ENCODE assay signal across 9 cellular contexts in the genomic region with DNA sequence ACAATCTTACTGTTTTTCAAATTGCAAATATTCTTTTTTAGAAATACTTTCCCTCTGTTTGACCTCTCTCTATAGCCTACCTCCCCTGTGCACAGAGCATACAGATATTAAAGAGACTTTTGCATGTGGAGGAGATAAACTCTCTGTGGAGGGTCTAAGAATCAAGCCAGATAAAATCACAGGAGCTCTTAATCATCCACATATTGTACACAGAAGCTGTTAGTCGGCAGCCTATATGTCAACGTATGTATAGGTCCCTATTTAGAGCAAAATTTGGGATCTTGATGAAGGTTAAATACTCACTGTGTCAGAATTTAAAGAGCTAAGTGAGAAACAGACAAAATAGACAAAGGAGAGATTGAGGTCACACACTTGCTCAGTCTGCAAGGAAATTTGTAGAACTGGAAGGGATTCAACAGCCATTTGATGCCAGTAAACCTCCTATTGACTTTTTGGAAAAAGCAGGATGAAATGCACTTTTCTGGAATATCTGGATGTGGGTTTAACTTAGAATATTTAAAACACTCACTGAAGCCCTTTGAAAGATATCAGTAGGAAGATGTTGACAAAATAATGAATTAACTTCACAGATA. TPM values are rescaled to one million over a fixed set of nuclear protein-coding genes. Genes with fewer than 3 reads are reported as not detected.
DNase-seq lines count a peak whose midpoint lies in the region; ATAC-seq and TF ChIP-seq lines count a peak whose summit lies in the region.
"Had no signal": no experiment of that assay in that cellular context is flagged by ENCODE, and none has a peak within 500 bp of the region (broad histone marks: within the 10 kb centered on the region; RNA-seq: fewer than 3 reads in every experiment).

No MANE protein-coding gene starts in this region.

- DNase-seq in SK-N-SH = no peak
- no peak for DNase-seq in activated T-helper 2 cell treated with anti-CD3 and anti-CD28 coated beads, Interferon-gamma antibody, Interleukin-2, Interleukin-4, amounts not matched to agents 10 μg/mL and 5 μg/mL and 100 μg/mL, durations not matched to agents 14 hours and 24 hours and 36 hours (ENCODE audit: low spot score)
- DNase-seq in iris pigment epithelial cell (ENCODE audit: low read depth) = peak; percentile 27
- peak in 1 of 49 donors; percentile 14 for DNase-seq in substantia nigra (lab: John Stamatoyannopoulos, UW)
- no peak for DNase-seq in stimulated activated CD4-positive, alpha-beta T cell treated with anti-CD3 and anti-CD28 coated beads, Interleukin-12 subunit alpha, Interleukin-12 subunit beta, amount 100 ng/mL, for 4 hours
- no peak for DNase-seq in activated CD8-positive, alpha-beta memory T cell treated with anti-CD3 and anti-CD28 coated beads, Interleukin-2, amount 50 U/mL, for 4 hours
- no peak for DNase-seq in glomerular visceral epithelial cell (ENCODE audit: extremely low spot score)
- DNase-seq: stimulated activated CD4-positive, alpha-beta T cell treated with anti-CD3 and anti-CD28 coated beads, Interleukin-4, amount 100 ng/mL, for 1 hour had no signal

- no peak for TF ChIP-seq CTCF in SK-N-SH (IDR thresholded peaks at IDR 0.05)

- H3K27me3 Mint-ChIP-seq in activated T-helper 2 cell treated with anti-CD3 and anti-CD28 coated beads, Interferon-gamma antibody, Interleukin-2, Interleukin-4, amounts not matched to agents 10 μg/mL and 5 μg/mL and 100 μg/mL, durations not matched to agents 14 hours and 24 hours and 36 hours (ENCODE audit: low read depth) = peaks cover 2% of the 10 kb centered on the region

- peaks cover 4% of the 10 kb centered on the region for H3K36me3 Mint-ChIP-seq in activated T-helper 2 cell treated with anti-CD3 and anti-CD28 coated beads, Interferon-gamma antibody, Interleukin-2, Interleukin-4, amounts not matched to agents 10 μg/mL and 5 μg/mL and 100 μg/mL, durations not matched to agents 14 hours and 24 hours and 36 hours (ENCODE audit: low read depth)

- H3K27ac ChIP-seq in SK-N-SH (ENCODE audit: low read depth in 2 of 2, low read length in 1 of 2) = peak overlapping the region; percentile 100
- H3K27ac ChIP-seq in substantia nigra (ENCODE audit: low read depth, low read length, poor library complexity, severe bottlenecking) = peak overlapping the region; percentile 99

- no peak overlapping the region for H3K4me3 ChIP-seq in SK-N-SH (ENCODE audit: low read depth in 2 of 2, low read length in 1 of 2)

- H3K4me2 ChIP-seq in SK-N-SH = peak overlapping the region; percentile 91; the same call in 1 of the 2 replicates

- POLR2A ChIA-PET in SK-N-SH (lab: Yijun Ruan, JAX) = interaction anchor here (0.8 to 6.2 kb wide), 9 partner anchors 9 to 470 kb away, joined by 3 to 108 read pairs (median 4); no protein-coding TSS in a partner anchor

- peak overlapping the region; percentile 14; the same call in 1 of the 2 replicates for H2AFZ ChIP-seq in SK-N-SH (ENCODE audit: low read depth)

- H3K27ac Mint-ChIP-seq in activated T-helper 2 cell treated with anti-CD3 and anti-CD28 coated beads, Interferon-gamma antibody, Interleukin-2, Interleukin-4, amounts not matched to agents 10 μg/mL and 5 μg/mL and 100 μg/mL, durations not matched to agents 14 hours and 24 hours and 36 hours = peak overlapping the region; percentile 99

- H3K9me3 Mint-ChIP-seq in activated T-helper 2 cell treated with anti-CD3 and anti-CD28 coated beads, Interferon-gamma antibody, Interleukin-2, Interleukin-4, amounts not matched to agents 10 μg/mL and 5 μg/mL and 100 μg/mL, durations not matched to agents 14 hours and 24 hours and 36 hours = no peaks in the 10 kb centered on the region

- H3K4me1 ChIP-seq in SK-N-SH (ENCODE audit: control insufficient read depth in 1 of 2, insufficient read depth in 2 of 2, low read depth in 1 of 2, low read length in 1 of 2) = peaks cover 46 to 54% of the 10 kb centered on the region in 2 experiments

- TF ChIP-seq EP300 in SK-N-SH (IDR thresholded peaks at IDR 0.05; ENCODE audit: borderline replicate concordance in 1 of 2, low read depth in 1 of 2, low read length in 1 of 2) = no peak

- no peak for ATAC-seq in SK-N-SH treated with all-trans-retinoic acid at 6 μM for 48 hours

- H3K9me3 ChIP-seq in SK-N-SH = no peaks in the 10 kb centered on the region

- H3K9me2 ChIP-seq in SK-N-SH = no peaks in the 10 kb centered on the region

- peak overlapping the region; percentile 99 for H3K9ac ChIP-seq in SK-N-SH

- CTCF ChIA-PET in SK-N-SH (lab: Yijun Ruan, JAX) = interaction anchor here (0.7 to 4.2 kb wide), 8 partner anchors 9 to 470 kb away, joined by 3 to 27 read pairs (median 4); no protein-coding TSS in a partner anchor

- no peaks in the 10 kb centered on the region for H3K36me3 ChIP-seq in SK-N-SH (replicated peaks in 1 of 2; ENCODE audit: control insufficient read depth in 1 of 2, insufficient read depth in 2 of 2, low read length in 1 of 2)

- H3K79me2 ChIP-seq in SK-N-SH (ENCODE audit: insufficient read depth) = peaks cover 2% of the 10 kb centered on the region; the same call in 1 of the 2 replicates

- no peak for TF ChIP-seq RAD21 in SK-N-SH (IDR thresholded peaks at IDR 0.05; ENCODE audit: low read length)

- H3K27me3 ChIP-seq in SK-N-SH (ENCODE audit: insufficient read depth) = no peaks in the 10 kb centered on the region

- no peaks in the 10 kb centered on the region for H4K20me1 ChIP-seq in SK-N-SH (ENCODE audit: insufficient read depth)

- intact Hi-C loops in activated T-helper 2 cell treated with anti-CD3 and anti-CD28 coated beads, Interferon-gamma antibody, Interleukin-2, Interleukin-4, amounts not matched to agents 10 μg/mL and 5 μg/mL and 100 μg/mL, durations not matched to agents 14 hours and 24 hours and 36 hours (cut with micrococcal nuclease) = no loop called here

- 21% methylated on average over 2 of the region's 2 CpGs for WGBS in SK-N-SH (ENCODE audit: low lambda C conversion rate)

- H3K4me3 Mint-ChIP-seq in activated T-helper 2 cell treated with anti-CD3 and anti-CD28 coated beads, Interferon-gamma antibody, Interleukin-2, Interleukin-4, amounts not matched to agents 10 μg/mL and 5 μg/mL and 100 μg/mL, durations not matched to agents 14 hours and 24 hours and 36 hours (ENCODE audit: low read depth) = peak overlapping the region; percentile 18

- peaks cover 45% of the 10 kb centered on the region for H3K4me1 Mint-ChIP-seq in activated T-helper 2 cell treated with anti-CD3 and anti-CD28 coated beads, Interferon-gamma antibody, Interleukin-2, Interleukin-4, amounts not matched to agents 10 μg/mL and 5 μg/mL and 100 μg/mL, durations not matched to agents 14 hours and 24 hours and 36 hours (ENCODE audit: low read depth)

- H3F3A ChIP-seq in SK-N-SH (replicated peaks; ENCODE audit: insufficient read depth) = peaks cover 53% of the 10 kb centered on the region

TF ChIP-seq in SK-N-SH, 30 proteins besides CTCF, POLR2A, EP300 and RAD21:
- peak; percentile 12; the same call in 1 of the 2 replicates for TF ChIP-seq TCF12 (IDR thresholded peaks at IDR 0.05)
- peak; percentile 71 for TF ChIP-seq GATA2 (CRISPR knock-in tag; IDR thresholded peaks at IDR 0.05)
- no peak for TF ChIP-seq JUND (IDR thresholded peaks at IDR 0.05)
TF ChIP-seq in SK-N-SH: peak in this region for 2.

TF ChIP-seq in SK-N-SH treated with all-trans-retinoic acid at 6 μM for 48 hours, 23 proteins besides CTCF, POLR2A, EP300 and RAD21:
- TF ChIP-seq GLIS3 (CRISPR knock-in tag; IDR thresholded peaks at IDR 0.05) = no peak

RNA-seq across cellular contexts. Expression of a gene that starts 4.1 kb away (rescaled TPM):
- polyA plus RNA-seq in SK-N-SH (2012; rRNA removed) = 40.3 and 73.9 TPM in 2 replicates
- 28.1 and 46.6 TPM in 2 replicates for polyA plus RNA-seq in SK-N-SH (2012; cell fraction: cytosol; rRNA removed)
- polyA plus RNA-seq in SK-N-SH (2012; cell fraction: nucleus; rRNA removed) = 73.9 and 167 TPM in 2 replicates
- total RNA-seq in activated T-helper 2 cell treated with anti-CD3 and anti-CD28 coated beads, Interferon-gamma antibody, Interleukin-2, Interleukin-4, amounts not matched to agents 10 μg/mL and 5 μg/mL and 100 μg/mL, durations not matched to agents 14 hours and 24 hours and 36 hours = 276 and 292 TPM in 2 replicates
